Comparison of ENCODE assay signal across 1 cellular context in genomic region chr3:48635222-48636021, GRCh38.
TF ChIP-seq lines count a peak whose summit lies in the region.

Gene SLC26A6 (minus strand): TSS chr3:48635461. CDS start chr3:48635393, 68 bp downstream.

TF ChIP-seq in HepG2, 621 proteins besides CTCF, POLR2A, EP300 and RAD21 (continued from another document and continues in another):
- TF ChIP-seq SP5 (CRISPR knock-in tag; IDR thresholded peaks at IDR 0.05; ENCODE audit: borderline replicate concordance, low read depth) = 0 out of 2 replicates have a peak, but pooled peaks have one; percentile 25
- no peak for TF ChIP-seq PRMT3 (CRISPR knock-in tag; IDR thresholded peaks at IDR 0.05; ENCODE audit: borderline replicate concordance, low read depth)
- TF ChIP-seq ZFP36L2 (CRISPR knock-in tag; IDR thresholded peaks at IDR 0.05) = no peak; the same call in 1 of the 2 replicates
- TF ChIP-seq KAT2B (IDR thresholded peaks at IDR 0.05; ENCODE audit: borderline replicate concordance, low read depth, low read length) = no peak
- TF ChIP-seq GATAD2A (CRISPR knock-in tag; IDR thresholded peaks at IDR 0.05) = no peak; the same call in 1 of the 2 replicates
- TF ChIP-seq NR1H2 (CRISPR knock-in tag; IDR thresholded peaks at IDR 0.05; ENCODE audit: borderline replicate concordance, low read depth) = 0 out of 2 replicates have a peak, but pooled peaks have one; percentile 78
- peak; percentile 74; the same call in 1 of the 2 replicates for TF ChIP-seq THAP9 (CRISPR knock-in tag; IDR thresholded peaks at IDR 0.05; ENCODE audit: borderline replicate concordance)
- TF ChIP-seq ZNF556 (CRISPR knock-in tag; IDR thresholded peaks at IDR 0.05; ENCODE audit: borderline replicate concordance) = peak; percentile 75; the same call in 1 of the 2 replicates
- TF ChIP-seq MED13 (CRISPR knock-in tag; IDR thresholded peaks at IDR 0.05) = no peak
- peak; percentile 33; the same call in 1 of the 2 replicates for TF ChIP-seq RARA (CRISPR knock-in tag; IDR thresholded peaks at IDR 0.05)
- no peak; the same call in 1 of the 2 replicates for TF ChIP-seq ZBTB42 (CRISPR knock-in tag; IDR thresholded peaks at IDR 0.05)
- TF ChIP-seq DMTF1 (CRISPR knock-in tag; IDR thresholded peaks at IDR 0.05) = no peak
- no peak for TF ChIP-seq SOX6 (IDR thresholded peaks at IDR 0.05)
- peak; percentile 47; the same call in 1 of the 2 replicates for TF ChIP-seq SOX6 (CRISPR knock-in tag; IDR thresholded peaks at IDR 0.05)
- no peak for TF ChIP-seq ZBTB44 (CRISPR knock-in tag; IDR thresholded peaks at IDR 0.05)
- TF ChIP-seq ZNF543 (CRISPR knock-in tag; IDR thresholded peaks at IDR 0.05) = no peak; the same call in 1 of the 2 replicates
- peak; percentile 92 for TF ChIP-seq ZFX (CRISPR knock-in tag; IDR thresholded peaks at IDR 0.05; ENCODE audit: low read depth)
- no peak for TF ChIP-seq LRRFIP1 (CRISPR knock-in tag; conservative IDR thresholded peaks at IDR 0.05)
- TF ChIP-seq TEF (CRISPR knock-in tag; IDR thresholded peaks at IDR 0.05) = peak; percentile 71
- no peak; the same call in 1 of the 2 replicates for TF ChIP-seq ZNF20 (CRISPR knock-in tag; IDR thresholded peaks at IDR 0.05)
- no peak for TF ChIP-seq SP1 (IDR thresholded peaks at IDR 0.05)
- peak; percentile 82 for TF ChIP-seq SP1 (CRISPR knock-in tag; IDR thresholded peaks at IDR 0.05)
- TF ChIP-seq ARNT (IDR thresholded peaks at IDR 0.05) = no peak
- no peak for TF ChIP-seq ZNF781 (CRISPR knock-in tag; IDR thresholded peaks at IDR 0.05; ENCODE audit: borderline replicate concordance, not compliant biosample characterization)
- no peak for TF ChIP-seq ESRRA (CRISPR knock-in tag; IDR thresholded peaks at IDR 0.05; ENCODE audit: low read depth)
- peak; percentile 34; the same call in 1 of the 2 replicates for TF ChIP-seq TARDBP (CRISPR knock-in tag; IDR thresholded peaks at IDR 0.05)
- TF ChIP-seq ZNF232 (CRISPR knock-in tag; IDR thresholded peaks at IDR 0.05; ENCODE audit: borderline replicate concordance) = no peak
- 0 out of 2 replicates have a peak, but pooled peaks have one; percentile 25 for TF ChIP-seq ZFAT (CRISPR knock-in tag; conservative IDR thresholded peaks at IDR 0.05)
- TF ChIP-seq KLF16 (CRISPR knock-in tag; IDR thresholded peaks at IDR 0.05) = peak in 1 of 2 experiments; percentile 68; a peak in 1 of 4 replicates
- TF ChIP-seq ATF1 (CRISPR knock-in tag; IDR thresholded peaks at IDR 0.05) = no peak
- TF ChIP-seq ZNF616 (CRISPR knock-in tag; IDR thresholded peaks at IDR 0.05; ENCODE audit: low read depth) = peak; percentile 70; the same call in 1 of the 2 replicates
- TF ChIP-seq REST (IDR thresholded peaks at IDR 0.05; ENCODE audit: borderline replicate concordance in 1 of 2, low read depth in 1 of 2, low read length in 2 of 2) = no peak; a peak in 1 of 4 replicates
- TF ChIP-seq ZNF772 (CRISPR knock-in tag; IDR thresholded peaks at IDR 0.05) = 0 out of 2 replicates have a peak, but pooled peaks have one; percentile 17
- TF ChIP-seq HDAC6 (IDR thresholded peaks at IDR 0.05; ENCODE audit: low read depth, low read length) = no peak
- TF ChIP-seq POLR2G (IDR thresholded peaks at IDR 0.05; ENCODE audit: low read depth, low read length) = peak; percentile 83
- TF ChIP-seq ZNF652 (CRISPR knock-in tag; IDR thresholded peaks at IDR 0.05; ENCODE audit: borderline replicate concordance, low read depth) = peak; percentile 98
- TF ChIP-seq ZNF331 (CRISPR knock-in tag; IDR thresholded peaks at IDR 0.05) = peak; percentile 42; the same call in 1 of the 2 replicates
- no peak for TF ChIP-seq ZNF75D (CRISPR knock-in tag; IDR thresholded peaks at IDR 0.05; ENCODE audit: borderline replicate concordance)
- TF ChIP-seq ZNF124 (CRISPR knock-in tag; IDR thresholded peaks at IDR 0.05) = peak; percentile 46
- 0 out of 2 replicates have a peak, but pooled peaks have one; percentile 7 for TF ChIP-seq TBX3 (IDR thresholded peaks at IDR 0.05; ENCODE audit: borderline replicate concordance)
- TF ChIP-seq MAFG (CRISPR knock-in tag; IDR thresholded peaks at IDR 0.05) = 0 out of 2 replicates have a peak, but pooled peaks have one; percentile 16
- no peak for TF ChIP-seq CBX2 (IDR thresholded peaks at IDR 0.05; ENCODE audit: low read depth, low read length)
- TF ChIP-seq CBX2 (CRISPR knock-in tag; IDR thresholded peaks at IDR 0.05; ENCODE audit: low read depth) = no peak
- no peak for TF ChIP-seq FOXA3 (CRISPR knock-in tag; IDR thresholded peaks at IDR 0.05)
- TF ChIP-seq ZNF362 (CRISPR knock-in tag; IDR thresholded peaks at IDR 0.05; ENCODE audit: borderline replicate concordance) = no peak
